Comparison of ENCODE assay signal across 8 cellular contexts in the genomic region with DNA sequence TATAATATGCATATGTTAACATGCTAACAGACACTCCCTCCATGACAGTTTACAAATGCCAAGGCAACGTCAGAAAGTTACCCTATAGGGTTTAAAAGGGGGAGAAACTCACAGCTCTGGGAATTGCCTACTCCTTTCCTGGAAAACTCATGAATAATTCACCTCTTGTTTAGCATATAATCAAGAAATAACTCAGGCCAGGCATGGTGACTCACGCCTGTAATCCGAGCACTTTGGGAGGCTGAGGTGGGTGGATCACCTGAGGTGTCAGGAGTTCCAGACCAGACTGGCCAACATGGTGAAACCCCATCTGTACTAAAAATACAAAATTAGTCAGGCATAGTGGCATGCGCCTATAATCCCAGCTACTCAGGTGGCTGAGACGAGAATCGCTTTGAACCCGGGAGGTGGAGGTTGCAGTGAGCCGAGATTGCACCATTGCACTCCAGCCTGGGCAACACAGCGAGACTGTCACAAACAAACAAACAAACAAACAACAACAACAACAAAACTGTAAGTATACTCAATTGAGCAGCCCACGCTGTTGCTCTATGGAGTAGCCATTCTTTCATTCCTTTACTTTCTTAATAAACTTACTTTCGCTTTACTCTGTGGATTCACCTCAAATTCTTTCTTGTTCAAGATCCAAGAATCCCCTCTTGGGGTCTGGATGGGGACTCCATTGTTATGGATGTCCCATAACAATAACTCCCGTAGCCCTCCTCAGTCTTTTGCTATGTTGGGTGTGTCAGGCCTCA. TPM values are rescaled to one million over a fixed set of nuclear protein-coding genes. Genes with fewer than 3 reads are reported as not detected.
DNase-seq lines count a peak whose midpoint lies in the region; FAIRE-seq and TF ChIP-seq lines count a peak whose summit lies in the region.
"Not testable (repeated sequence)": the region's sequence is repeated elsewhere in the genome, so short reads cannot be mapped to it uniquely, and the experiment has no call there.

No MANE protein-coding gene starts in this region.

- FAIRE-seq in astrocyte (lab: Jason Lieb, UNC): not testable (repeated sequence)

- not testable (repeated sequence) for H4K91ac ChIP-seq in trophoblast cell (ENCODE audit: low read depth, low read length)

- H3K14ac ChIP-seq in trophoblast cell (ENCODE audit: low read length): not testable (repeated sequence)

- not testable (repeated sequence) for TF ChIP-seq CTCF in Calu3 (IDR thresholded peaks at IDR 0.05; ENCODE audit: unreplicated experiment); astrocyte (IDR thresholded peaks at IDR 0.05; ENCODE audit: insufficient read depth, low read depth, low read length); fibroblast of the aortic adventitia (IDR thresholded peaks at IDR 0.05; ENCODE audit: insufficient read depth, low read length)

- BruUV-seq in Calu3 (replicated peaks; lab: Mats Ljungman, UMichigan): not testable (repeated sequence)

- H2AK5ac ChIP-seq in trophoblast cell (ENCODE audit: low read length): not testable (repeated sequence)

- not testable (repeated sequence) for H4K8ac ChIP-seq in trophoblast cell (ENCODE audit: low read depth, low read length)

- H3K9me3 Mint-ChIP-seq in Calu3 (ENCODE audit: low read depth, unreplicated experiment); astrocyte (ENCODE audit: unreplicated experiment): not testable (repeated sequence)

- not testable (repeated sequence) for H3K4me3 ChIP-seq in astrocyte (ENCODE audit: insufficient read depth, low read depth, low read length); fibroblast of the aortic adventitia (ENCODE audit: low read depth, low read length); trophoblast cell (ENCODE audit: low read depth, low read length)

- H2BK120ac ChIP-seq in trophoblast cell (ENCODE audit: insufficient read depth, low read length, poor library complexity): not testable (repeated sequence)

- not testable (repeated sequence) for H2AFZ ChIP-seq in astrocyte (ENCODE audit: low read depth, low read length); trophoblast cell (ENCODE audit: insufficient read depth, low read length, poor library complexity)

- H3K27ac ChIP-seq in astrocyte (ENCODE audit: low read depth, low read length): peak overlapping the region; percentile 31
- not testable (repeated sequence) for H3K27ac ChIP-seq in trophoblast cell (ENCODE audit: low read depth, low read length)

- H3K36me3 ChIP-seq in astrocyte (ENCODE audit: insufficient read depth, low read length); trophoblast cell (ENCODE audit: control insufficient read depth in 1 of 2, insufficient read depth in 2 of 2, low read length in 2 of 2): not testable (repeated sequence)

- H3K4me1 Mint-ChIP-seq in Calu3 (ENCODE audit: low read depth, unreplicated experiment): peaks cover 10% of the 10 kb centered on the region
- H3K4me1 Mint-ChIP-seq in astrocyte (ENCODE audit: low read depth, unreplicated experiment): not testable (repeated sequence)

- H2BK5ac ChIP-seq in trophoblast cell (ENCODE audit: low read depth, low read length, poor library complexity): not testable (repeated sequence)

- H3K4me1 ChIP-seq in astrocyte (ENCODE audit: insufficient read depth, low read length); trophoblast cell (ENCODE audit: control insufficient read depth in 1 of 2, insufficient read depth in 2 of 2, low read length in 2 of 2): not testable (repeated sequence)

- not testable (repeated sequence) for H3K79me2 ChIP-seq in astrocyte (ENCODE audit: insufficient read depth, low read length); trophoblast cell (ENCODE audit: control insufficient read depth, insufficient read depth, low read length, poor library complexity)

- not testable (repeated sequence) for H4K12ac ChIP-seq in trophoblast cell (ENCODE audit: low read depth, low read length)

- not testable (repeated sequence) for H3K27me3 Mint-ChIP-seq in Calu3 (ENCODE audit: unreplicated experiment); astrocyte (ENCODE audit: low read depth, unreplicated experiment)

- H3K79me1 ChIP-seq in trophoblast cell (ENCODE audit: low read length): not testable (repeated sequence)

- H3K18ac ChIP-seq in trophoblast cell (ENCODE audit: low read length): not testable (repeated sequence)

- DNase-seq in Calu3: peak; percentile 45
- DNase-seq in LHCN-M2 (ENCODE audit: low read depth): peak; percentile 41
- peak; percentile 14 for DNase-seq in T1000 (lab: John Stamatoyannopoulos, UW)
- DNase-seq in activated CD8-positive, alpha-beta memory T cell treated with anti-CD3 and anti-CD28 coated beads, Interleukin-2, amount 50 U/mL, for 48 hours: peak; percentile 72
- DNase-seq in astrocyte (ENCODE audit: low read depth): peak; percentile 84
- DNase-seq in fibroblast of the aortic adventitia (ENCODE audit: low read depth): peak; percentile 19
- DNase-seq in trophoblast cell: peak; percentile 73 to 84
- DNase-seq in stimulated activated CD4-positive, alpha-beta T cell treated with anti-CD3 and anti-CD28 coated beads, TNF-alpha, amount 100 ng/mL, for 48 hours (ENCODE audit: low read depth in 3 of 3): peak; percentile 37 to 76 (median 47)

- H3K4me2 ChIP-seq in astrocyte (ENCODE audit: low read length): peak overlapping the region; percentile 40
- not testable (repeated sequence) for H3K4me2 ChIP-seq in trophoblast cell (ENCODE audit: low read length)

- not testable (repeated sequence) for H3K9ac ChIP-seq in astrocyte (ENCODE audit: low read length); trophoblast cell (ENCODE audit: low read length)

- intact Hi-C loops in Calu3 (cut with micrococcal nuclease; ENCODE audit: unreplicated experiment): not testable (repeated sequence)

- H3K27ac Mint-ChIP-seq in Calu3 (ENCODE audit: unreplicated experiment): peak overlapping the region; percentile 62
- not testable (repeated sequence) for H3K27ac Mint-ChIP-seq in astrocyte (ENCODE audit: unreplicated experiment)

- H3K36me3 Mint-ChIP-seq in Calu3 (ENCODE audit: insufficient read depth, unreplicated experiment) (peaks cover 71% of the 10 kb centered on the region), astrocyte (ENCODE audit: low read depth, unreplicated experiment) (peaks cover 16% of the 10 kb centered on the region)

- H3K4ac ChIP-seq in trophoblast cell (ENCODE audit: low read depth, low read length): not testable (repeated sequence)

- not testable (repeated sequence) for H4K20me1 ChIP-seq in astrocyte (ENCODE audit: insufficient read depth, low read length)

- H3K23ac ChIP-seq in trophoblast cell (ENCODE audit: low read length): not testable (repeated sequence)

- not testable (repeated sequence) for H3K4me3 Mint-ChIP-seq in Calu3 (ENCODE audit: low read depth, unreplicated experiment); astrocyte (ENCODE audit: unreplicated experiment)

- CTCF ChIA-PET in Calu3 (lab: Charles Lee): not testable (repeated sequence)

- not testable (repeated sequence) for H3K9me3 ChIP-seq in astrocyte (ENCODE audit: insufficient read depth, low read depth, low read length); trophoblast cell (ENCODE audit: insufficient read depth, low read depth, low read length)

- not testable (repeated sequence) for H3K27me3 ChIP-seq in astrocyte (ENCODE audit: insufficient read depth, low read length); trophoblast cell (ENCODE audit: insufficient read depth, low read length)

- WGBS in trophoblast cell (ENCODE audit: extremely low coverage, insufficient coverage, insufficient read length): no CpG with 5 or more reads among the region's 12 CpGs

- H2BK12ac ChIP-seq in trophoblast cell (ENCODE audit: low read length): not testable (repeated sequence)

RNA-seq across cellular contexts. Expression of a gene that starts 30.0 kb away (rescaled TPM):
- total RNA-seq in Calu3 (2022) (216 and 226 TPM in 2 replicates), LHCN-M2 (2014; rRNA removed) (259 and 320 TPM in 2 replicates), astrocyte (196 and 214 TPM in 2 replicates), fibroblast of the aortic adventitia (ENCODE audit: low replicate concordance) (232 and 420 TPM in 2 replicates)
- 170 TPM for polyA plus RNA-seq in LHCN-M2 (2012)
- 248 and 260 TPM in 2 replicates for polyA plus RNA-seq in trophoblast cell (2013)

Comparison
In these comparisons a context has a peak if more than half of its experiments do, and no peak if none do; other contexts are left out.
1. DNase-seq: peak in every context shown above with its lines; median percentile 84 in astrocyte; 78 in trophoblast cell; 72 in activated CD8-positive, alpha-beta memory T cell treated with anti-CD3 and anti-CD28 coated beads, Interleukin-2, amount 50 U/mL, for 48 hours; 47 in stimulated activated CD4-positive, alpha-beta T cell treated with anti-CD3 and anti-CD28 coated beads, TNF-alpha, amount 100 ng/mL, for 48 hours; 45 in Calu3; 41 in LHCN-M2; 19 in fibroblast of the aortic adventitia; 14 in T1000.